Comparison of ENCODE assay signal across 8 cellular contexts in genomic region chr19:38683393-38684077, GRCh38. TPM values are rescaled to one million over a fixed set of nuclear protein-coding genes. Genes with fewer than 3 reads are reported as not detected.
DNase-seq lines count a peak whose midpoint lies in the region; ATAC-seq, FAIRE-seq and TF ChIP-seq lines count a peak whose summit lies in the region.

No MANE protein-coding gene starts in this region.

- WGBS in esophagus squamous epithelium, 2 donors = 2 to 21% methylated on average over 8 to 9 of the region's 10 CpGs

- TF ChIP-seq CTCF in esophagus squamous epithelium (IDR thresholded peaks at IDR 0.05) = no peak
- TF ChIP-seq CTCF in tibial artery (IDR thresholded peaks at IDR 0.05) = no peak

- H3K36me3 ChIP-seq in esophagus squamous epithelium = peaks cover 0 to 13% (median 0%) of the 10 kb centered on the region in 3 donors
- H3K36me3 ChIP-seq in tibial artery = peaks cover 0 to 6% (median 0%) of the 10 kb centered on the region in 3 donors

- H3K27me3 Mint-ChIP-seq in natural killer cell treated with Interleukin-12 subunit alpha and Interleukin-12 subunit beta and Interleukin-15 and Interleukin-18, amount 100 ng/mL, for 72 hours = no peaks in the 10 kb centered on the region

- DNase-seq in GOT3 (lab: John Stamatoyannopoulos, UW) (peak; percentile 45), NOMO-1 (lab: John Stamatoyannopoulos, UW; ENCODE audit: unreplicated experiment in 2 of 2) (peak; percentile 65 to 82), activated T-cell treated with anti-CD3 and anti-CD28 coated beads for 48 hours (ENCODE audit: low read depth) (peak; percentile 41), esophagus squamous epithelium (lab: John Stamatoyannopoulos, UW) (no peak), tibial artery (peak; percentile 77 to 90), posterior cingulate gyrus (no peak), GM19239 (ENCODE audit: insufficient read length, low spot score) (no peak)
- DNase-seq in natural killer cell treated with Interleukin-12 subunit alpha and Interleukin-12 subunit beta and Interleukin-15 and Interleukin-18, amount 100 ng/mL, for 72 hours (ENCODE audit: low spot score) = peak; percentile 76

- no peaks in the 10 kb centered on the region for H3K9me3 Mint-ChIP-seq in natural killer cell treated with Interleukin-12 subunit alpha and Interleukin-12 subunit beta and Interleukin-15 and Interleukin-18, amount 100 ng/mL, for 72 hours

- H3K27me3 ChIP-seq in esophagus squamous epithelium = no peaks in the 10 kb centered on the region
- H3K27me3 ChIP-seq in tibial artery = no peaks in the 10 kb centered on the region

- H3K36me3 Mint-ChIP-seq in natural killer cell treated with Interleukin-12 subunit alpha and Interleukin-12 subunit beta and Interleukin-15 and Interleukin-18, amount 100 ng/mL, for 72 hours = no peaks in the 10 kb centered on the region

- H3K4me3 ChIP-seq in esophagus squamous epithelium (peak overlapping the region in 1 of 4 donors; percentile 17), tibial artery (no peak overlapping the region)

- peak overlapping the region; percentile 74 for H3K4me3 Mint-ChIP-seq in natural killer cell treated with Interleukin-12 subunit alpha and Interleukin-12 subunit beta and Interleukin-15 and Interleukin-18, amount 100 ng/mL, for 72 hours

- peak in 2 of 4 donors; percentile 27 to 28 for TF ChIP-seq POLR2A in esophagus squamous epithelium (IDR thresholded peaks at IDR 0.05)

- peak; percentile 69 to 75 for ATAC-seq in natural killer cell treated with Interleukin-12 subunit alpha and Interleukin-12 subunit beta and Interleukin-15 and Interleukin-18, amount 100 ng/mL, for 72 hours

- peaks cover 52 to 100% (median 86%) of the 10 kb centered on the region in 3 donors for H3K4me1 ChIP-seq in esophagus squamous epithelium
- peaks cover 7 to 100% (median 90%) of the 10 kb centered on the region in 4 donors for H3K4me1 ChIP-seq in tibial artery

- no peaks in the 10 kb centered on the region for H3K9me3 ChIP-seq in esophagus squamous epithelium
- no peaks in the 10 kb centered on the region for H3K9me3 ChIP-seq in tibial artery

- no peak for FAIRE-seq in GM19239 (lab: Jason Lieb, UNC)

- peaks cover 78 to 87% of the 10 kb centered on the region in 2 donors for H3K4me1 Mint-ChIP-seq in natural killer cell treated with Interleukin-12 subunit alpha and Interleukin-12 subunit beta and Interleukin-15 and Interleukin-18, amount 100 ng/mL, for 72 hours (ENCODE audit: low read depth in 2 of 2)

- peak overlapping the region; percentile 91 to 94 for H3K27ac Mint-ChIP-seq in natural killer cell treated with Interleukin-12 subunit alpha and Interleukin-12 subunit beta and Interleukin-15 and Interleukin-18, amount 100 ng/mL, for 72 hours

- intact Hi-C loops in esophagus squamous epithelium (cut with DNase I) (no loop called here), tibial artery (cut with DNase I; ENCODE audit: low total_unique reads) (no loop called here), posterior cingulate gyrus (cut with DNase I) (no loop called here)

- peak overlapping the region; percentile 95 to 99 (median 98) for H3K27ac ChIP-seq in esophagus squamous epithelium
- H3K27ac ChIP-seq in tibial artery = peak overlapping the region; percentile 90 to 94

RNA-seq across cellular contexts. Expression of gene ACTN4, which starts 36.1 kb away (rescaled TPM):
- 100 to 1,000 TPM; 302 to 705 (median 414) TPM for total RNA-seq in esophagus squamous epithelium
- 100 to 1,000 TPM; 342 to 574 TPM for total RNA-seq in natural killer cell treated with Interleukin-12 subunit alpha and Interleukin-12 subunit beta and Interleukin-15 and Interleukin-18, amount 100 ng/mL, for 72 hours

Comparison
In these comparisons a context has a peak if more than half of its experiments do, and no peak if none do; other contexts are left out.
1. DNase-seq: peak in GOT3 (single experiment), NOMO-1 (2 of 2), activated T-cell treated with anti-CD3 and anti-CD28 coated beads for 48 hours (single experiment), natural killer cell treated with Interleukin-12 subunit alpha and Interleukin-12 subunit beta and Interleukin-15 and Interleukin-18, amount 100 ng/mL, for 72 hours (single experiment) and tibial artery (2 of 2); none in esophagus squamous epithelium (single experiment), posterior cingulate gyrus (0 of 10) and GM19239 (single experiment).